ENCODE assay signal across 9 cellular contexts in genomic region chr6:33112148-33112547, GRCh38. TPM values are rescaled to one million over a fixed set of nuclear protein-coding genes. Genes with fewer than 3 reads are reported as not detected.
DNase-seq lines count a peak whose midpoint lies in the region; ATAC-seq and TF ChIP-seq lines count a peak whose summit lies in the region.
"Had no signal": no experiment of that assay in that cellular context is flagged by ENCODE, and none has a peak within 500 bp of the region (broad histone marks: within the 10 kb centered on the region; RNA-seq: fewer than 3 reads in every experiment).

No MANE protein-coding gene starts in this region.

- no peaks in the 10 kb centered on the region for H3K4me1 ChIP-seq in CD4-positive, CD25-positive, alpha-beta regulatory T cell (ENCODE audit: control insufficient read depth, insufficient read depth, low read length, poor library complexity, severe bottlenecking)
- peaks cover 38% of the 10 kb centered on the region for H3K4me1 ChIP-seq in OCI-LY3 (ENCODE audit: low read length)
- H3K4me1 ChIP-seq in osteoblast (ENCODE audit: insufficient read depth, low read length) = no peaks in the 10 kb centered on the region

- H4K20me1 ChIP-seq in OCI-LY3 (ENCODE audit: insufficient read depth, low read length) (no peaks in the 10 kb centered on the region), osteoblast (ENCODE audit: insufficient read depth, low read length) (peaks cover 3% of the 10 kb centered on the region)

- H3K9ac ChIP-seq in OCI-LY3 (ENCODE audit: low read length) = no peak overlapping the region

- no peaks in the 10 kb centered on the region for H3K9me3 ChIP-seq in CD4-positive, CD25-positive, alpha-beta regulatory T cell (ENCODE audit: control insufficient read depth in 2 of 2, low read length in 2 of 2)
- H3K9me3 ChIP-seq in OCI-LY3 (ENCODE audit: insufficient read depth, low read length) (no peaks in the 10 kb centered on the region), osteoblast (ENCODE audit: low read depth, low read length) (no peaks in the 10 kb centered on the region)

- H3K36me3 Mint-ChIP-seq in CD4-positive, CD25-positive, alpha-beta regulatory T cell = no peaks in the 10 kb centered on the region

- peaks cover 46% of the 10 kb centered on the region for H3K27me3 ChIP-seq in CD4-positive, CD25-positive, alpha-beta regulatory T cell (ENCODE audit: control insufficient read depth, insufficient read depth, low read length)
- 0 out of 2 replicates have a peak, but pooled peaks cover 4% of the 10 kb centered on the region for H3K27me3 ChIP-seq in OCI-LY3 (ENCODE audit: low read depth, low read length)
- peaks cover 78% of the 10 kb centered on the region for H3K27me3 ChIP-seq in osteoblast (ENCODE audit: insufficient read depth, low read length)

- peaks cover 68% of the 10 kb centered on the region for H3K27me3 Mint-ChIP-seq in CD4-positive, CD25-positive, alpha-beta regulatory T cell

- TF ChIP-seq CTCF in OCI-LY3 (IDR thresholded peaks at IDR 0.05; ENCODE audit: low read depth, low read length) (no peak), osteoblast (IDR thresholded peaks at IDR 0.05; ENCODE audit: extremely low read depth, low read depth, low read length) (no peak), omental fat pad (IDR thresholded peaks at IDR 0.05) (no peak)

- H3K4me2 ChIP-seq in OCI-LY3 (ENCODE audit: low read length) (peak overlapping the region; percentile 38), osteoblast (ENCODE audit: insufficient read depth, low read length) (no peak overlapping the region)

- peak; percentile 87 to 94 for ATAC-seq in CD4-positive, CD25-positive, alpha-beta regulatory T cell (ENCODE audit: low read depth in 2 of 2)
- peak; percentile 85 for ATAC-seq in GM18861 (IDR thresholded peaks at IDR 0.05; ENCODE audit: unreplicated experiment)
- peak; percentile 83 for ATAC-seq in HG03025 (IDR thresholded peaks at IDR 0.05; ENCODE audit: low FRiP score, unreplicated experiment)
- no peak for ATAC-seq in omental fat pad (ENCODE audit: low FRiP score)

- TF ChIP-seq POLR2A in erythroblast (IDR thresholded peaks at IDR 0.05; ENCODE audit: low read length) = no peak

- no peak overlapping the region for H3K27ac Mint-ChIP-seq in CD4-positive, CD25-positive, alpha-beta regulatory T cell

- H3K79me2 ChIP-seq in OCI-LY3 (ENCODE audit: low read length) (no peaks in the 10 kb centered on the region), osteoblast (ENCODE audit: insufficient read depth, low read length) (no peaks in the 10 kb centered on the region)

- peak; percentile 30 to 56 (median 47) for DNase-seq in CD4-positive, CD25-positive, alpha-beta regulatory T cell
- DNase-seq in erythroblast (lab: John Stamatoyannopoulos, UW) = peak; percentile 20 to 48
- DNase-seq in osteoblast (ENCODE audit: insufficient read length, low spot score, missing footprints) = peak; percentile 87
- DNase-seq in omental fat pad (ENCODE audit: low spot score) = no peak
- no peak for DNase-seq in NCI-H748 (lab: John Stamatoyannopoulos, UW; ENCODE audit: unreplicated experiment)

- H3K36me3 ChIP-seq in CD4-positive, CD25-positive, alpha-beta regulatory T cell (ENCODE audit: control insufficient read depth, insufficient read depth, low read length) = no peaks in the 10 kb centered on the region
- no peaks in the 10 kb centered on the region for H3K36me3 ChIP-seq in OCI-LY3 (replicated peaks; ENCODE audit: low read depth, low read length)
- H3K36me3 ChIP-seq in osteoblast (ENCODE audit: insufficient read depth, low read length) = no peaks in the 10 kb centered on the region

- peaks cover 0 to 1% (median 0%) of the 10 kb centered on the region in 7 donors for H3K9me3 Mint-ChIP-seq in CD4-positive, CD25-positive, alpha-beta regulatory T cell

- H2AFZ ChIP-seq in OCI-LY3 (ENCODE audit: low read depth, low read length) = peak overlapping the region; percentile 34; the same call in 1 of the 2 replicates
- H2AFZ ChIP-seq in osteoblast (ENCODE audit: low read length) = no peak overlapping the region

- no peak overlapping the region for H3K4me3 ChIP-seq in CD4-positive, CD25-positive, alpha-beta regulatory T cell (ENCODE audit: low read depth, low read length)
- H3K4me3 ChIP-seq in OCI-LY3 (ENCODE audit: low read length) (no peak overlapping the region), osteoblast (ENCODE audit: insufficient read depth, low read length) (no peak overlapping the region)

- H3K27ac ChIP-seq in CD4-positive, CD25-positive, alpha-beta regulatory T cell (ENCODE audit: insufficient read depth, low read length, poor library complexity, severe bottlenecking) = no peak overlapping the region
- H3K27ac ChIP-seq in OCI-LY3 (ENCODE audit: low read length) (no peak overlapping the region), osteoblast (ENCODE audit: low read depth, low read length) (no peak overlapping the region)
- H3K27ac ChIP-seq: epithelial cell of prostate had no signal

- peaks cover 0 to 7% (median 2%) of the 10 kb centered on the region in 4 donors for H3K4me1 Mint-ChIP-seq in CD4-positive, CD25-positive, alpha-beta regulatory T cell

- no peak overlapping the region for H3K4me3 Mint-ChIP-seq in CD4-positive, CD25-positive, alpha-beta regulatory T cell

RNA-seq across cellular contexts. Expression of gene HLA-DPB1, which starts 36.4 kb away (rescaled TPM):
- total RNA-seq in CD4-positive, CD25-positive, alpha-beta regulatory T cell = 153 TPM
- polyA plus RNA-seq in CD4-positive, CD25-positive, alpha-beta regulatory T cell = 100 to 1,000 TPM; 144 to 335 (median 244) TPM
- total RNA-seq in osteoblast = 8.7 and 12.4 TPM in 2 replicates
- total RNA-seq in omental fat pad = 100 to 1,000 TPM in 3 of 4 donors, 10 to 100 TPM in 1; 29.2 to 120 (median 101) TPM

RNA-seq across cellular contexts. Expression of gene HLA-DPA1, which starts 38.7 kb away (rescaled TPM):
- total RNA-seq in CD4-positive, CD25-positive, alpha-beta regulatory T cell = 102 TPM
- polyA plus RNA-seq in CD4-positive, CD25-positive, alpha-beta regulatory T cell = 100 to 1,000 TPM in 3 of 4 donors, 10 to 100 TPM in 1; 97.9 to 292 (median 209) TPM
- total RNA-seq in osteoblast = 5.4 and 30.4 TPM in 2 replicates
- 100 to 1,000 TPM in 3 of 4 donors, 10 to 100 TPM in 1; 20.4 to 211 (median 137) TPM for total RNA-seq in omental fat pad

Comparison
In these comparisons a context has a peak if more than half of its experiments do, and no peak if none do; other contexts are left out.
1. DNase-seq: peak in CD4-positive, CD25-positive, alpha-beta regulatory T cell (3 of 3), erythroblast (2 of 2) and osteoblast (single experiment); none in omental fat pad (single experiment) and NCI-H748 (single experiment).